In the genomic region with DNA sequence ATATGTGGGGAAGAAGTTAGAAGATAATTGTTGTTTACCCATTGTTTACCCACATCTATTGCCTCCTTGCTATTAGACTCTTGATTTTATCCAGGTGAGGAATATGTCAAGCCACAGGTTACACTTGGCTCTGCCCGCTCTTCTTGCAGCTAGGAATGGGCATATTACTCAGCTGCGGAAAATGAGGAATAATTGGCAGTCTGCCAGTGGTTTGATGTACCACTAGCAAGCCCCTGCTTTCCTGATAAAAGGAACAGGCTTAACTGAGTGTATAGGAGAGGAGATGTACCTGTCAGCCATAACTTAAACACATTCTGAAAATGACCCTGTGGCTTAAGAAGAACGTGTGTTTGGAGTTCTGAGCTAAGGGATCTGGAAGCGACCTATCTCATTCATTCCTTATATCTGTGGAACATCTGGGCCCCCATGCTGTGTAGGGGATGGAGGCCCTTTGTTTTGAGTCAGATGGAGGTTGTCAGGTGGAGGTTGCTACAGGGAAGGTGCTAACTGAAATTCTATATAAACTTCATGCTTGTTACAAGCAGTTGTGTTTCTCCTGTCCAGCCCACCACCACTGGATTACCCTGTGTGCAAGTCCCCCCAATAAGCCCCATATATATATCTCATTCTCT, we compare ENCODE assay signal across 1 cellular context.
TF ChIP-seq lines count a peak whose summit lies in the region.

No MANE protein-coding gene starts in this region.

TF ChIP-seq in HepG2, 621 proteins besides CTCF, POLR2A, EP300 and RAD21:
- TF ChIP-seq SMAD1 (CRISPR knock-in tag; IDR thresholded peaks at IDR 0.05; ENCODE audit: borderline replicate concordance, low read depth) (no peak), LCORL (IDR thresholded peaks at IDR 0.05) (peak; percentile 59; the same call in 1 of the 2 replicates), LCORL (CRISPR knock-in tag; IDR thresholded peaks at IDR 0.05) (no peak)
